In genomic region chr18:59820663-59821062, GRCh38 we compare ENCODE assay signal across 23 cellular contexts.
A peak's percentile ranks its signal among the peaks of the same experiment; 100 is the strongest.
DNase-seq lines count a peak whose midpoint lies in the region; ATAC-seq, FAIRE-seq and TF ChIP-seq lines count a peak whose summit lies in the region.
"Had no signal": no experiment of that assay in that cellular context is flagged by ENCODE, and none has a peak within 500 bp of the region (broad histone marks: within the 10 kb centered on the region; RNA-seq: fewer than 3 reads in every experiment).

No MANE protein-coding gene starts in this region.

- peaks cover 1% of the 10 kb centered on the region for H3K9me3 Mint-ChIP-seq in glutamatergic neuron (ENCODE audit: unreplicated experiment)

- TF ChIP-seq CTCF in AG09319 (IDR thresholded peaks at IDR 0.05; ENCODE audit: low read depth, low read length), result no peak
- TF ChIP-seq CTCF in cardiac fibroblast (IDR thresholded peaks at IDR 0.05; ENCODE audit: low read depth, low read length), result no peak
- TF ChIP-seq CTCF in glutamatergic neuron (IDR thresholded peaks at IDR 0.05; ENCODE audit: partially characterized antibody, unreplicated experiment), result peak; percentile 13

- ATAC-seq in GM19324 (IDR thresholded peaks at IDR 0.05; ENCODE audit: low FRiP score, unreplicated experiment), result no peak

- H3K27ac Mint-ChIP-seq in glutamatergic neuron (ENCODE audit: unreplicated experiment), result no peak overlapping the region
- H3K27ac Mint-ChIP-seq: CD4-positive, alpha-beta memory T cell had no signal

- H3K4me3 ChIP-seq in cardiac fibroblast (replicated peaks in 1 of 2; ENCODE audit: low read depth in 2 of 2, low read length in 2 of 2), result no peak overlapping the region
- H3K4me3 ChIP-seq: SJCRH30 had no signal

- no peaks in the 10 kb centered on the region for H3K36me3 Mint-ChIP-seq in glutamatergic neuron (ENCODE audit: unreplicated experiment)
- H3K36me3 Mint-ChIP-seq: CD4-positive, alpha-beta memory T cell had no signal

- no peak overlapping the region for H3K4me3 Mint-ChIP-seq in glutamatergic neuron (ENCODE audit: unreplicated experiment)
- H3K4me3 Mint-ChIP-seq: CD4-positive, alpha-beta memory T cell had no signal

- DNase-seq in AG09319 (ENCODE audit: extremely low read depth, low read depth) (peak; percentile 88), GM12891 (ENCODE audit: insufficient read length, low spot score) (no peak), cardiac fibroblast (ENCODE audit: low read depth in 2 of 2) (peak; percentile 31 to 69), glutamatergic neuron (no peak), H4 (ENCODE audit: low spot score) (no peak), NCI-H2227 (lab: John Stamatoyannopoulos, UW; ENCODE audit: unreplicated experiment) (no peak), DMS79 (lab: John Stamatoyannopoulos, UW) (no peak)
- DNase-seq: BE2C; CD4-positive, alpha-beta memory T cell; DMS79 treated with DMSO at 0.1 percent for 48 hours; GDM1; HCEC 1CT; KBM-7; MV-4-11; NCI-H1417; NCI-H1930; NCI-H2171; NCI-H748 treated with DMSO at 0.1 percent for 48 hours; RPMI8226; SJCRH30 had no signal

- FAIRE-seq in GM12891 (lab: Jason Lieb, UNC), result peak; percentile 33
- FAIRE-seq: A204.1, GM19239 had no signal

- H3K27me3 Mint-ChIP-seq in glutamatergic neuron (ENCODE audit: unreplicated experiment), result peaks cover 3% of the 10 kb centered on the region

- TF ChIP-seq POLR2A in GM12891 (IDR thresholded peaks at IDR 0.05; ENCODE audit: low read depth, low read length), result no peak

- no peaks in the 10 kb centered on the region for H3K4me1 Mint-ChIP-seq in glutamatergic neuron (ENCODE audit: low read depth, unreplicated experiment)

TF ChIP-seq in GM12891, 5 proteins besides CTCF, POLR2A, EP300 and RAD21:
- TF ChIP-seq POLR2AphosphoS5 (IDR thresholded peaks at IDR 0.05; ENCODE audit: low read depth, low read length), result no peak
- TF ChIP-seq PAX5 (IDR thresholded peaks at IDR 0.05; ENCODE audit: insufficient read depth, low read length, severe bottlenecking), result no peak
- TF ChIP-seq SPI1 (IDR thresholded peaks at IDR 0.05; ENCODE audit: low read depth, low read length), result no peak
- no peak for TF ChIP-seq POU2F2 (IDR thresholded peaks at IDR 0.05; ENCODE audit: low read depth, low read length)
- TF ChIP-seq TAF1 (IDR thresholded peaks at IDR 0.05; ENCODE audit: low read depth, low read length), result no peak

Comparison
In these comparisons a context has a peak if more than half of its experiments do, and no peak if none do; other contexts are left out.
1. DNase-seq: peak in AG09319 (single experiment) and cardiac fibroblast (2 of 2); none in GM12891 (single experiment), glutamatergic neuron (single experiment), H4 (single experiment), NCI-H2227 (single experiment) and DMS79 (single experiment).